Comparison of ENCODE assay signal across 23 cellular contexts in genomic region chr4:2396781-2397368, GRCh38. TPM values are rescaled to one million over a fixed set of nuclear protein-coding genes. Genes with fewer than 3 reads are reported as not detected.
DNase-seq lines count a peak whose midpoint lies in the region; ATAC-seq and TF ChIP-seq lines count a peak whose summit lies in the region.
"Had no signal": no experiment of that assay in that cellular context is flagged by ENCODE, and none has a peak within 500 bp of the region (broad histone marks: within the 10 kb centered on the region; RNA-seq: fewer than 3 reads in every experiment).

No MANE protein-coding gene starts in this region.

- H3K27me3 Mint-ChIP-seq in activated CD4-positive, alpha-beta T cell treated with anti-CD3 and anti-CD28 coated beads, Interleukin-2, amount 10 ng/mL, durations not matched to agents 7 days and 5 days: peaks cover 20% of the 10 kb centered on the region

- no peak overlapping the region for H3K4me3 Mint-ChIP-seq in activated CD4-positive, alpha-beta T cell treated with anti-CD3 and anti-CD28 coated beads, Interleukin-2, amount 10 ng/mL, durations not matched to agents 7 days and 5 days
- H3K4me3 Mint-ChIP-seq: CD4-positive, alpha-beta T cell had no signal

- H3K27me3 ChIP-seq in H7 (ENCODE audit: control insufficient read depth, insufficient read depth, low read length): no peaks in the 10 kb centered on the region
- H3K27me3 ChIP-seq in Peyer's patch: no peaks in the 10 kb centered on the region
- H3K27me3 ChIP-seq in transverse colon: no peaks in the 10 kb centered on the region
- H3K27me3 ChIP-seq in upper lobe of left lung: no peaks in the 10 kb centered on the region

- WGBS in transverse colon (ENCODE audit: low coverage in 1 of 2), 2 donors: 43 to 62% methylated on average over 4 to 20 of the region's 21 CpGs
- 69 to 80% methylated on average over 14 to 19 of the region's 21 CpGs for WGBS in upper lobe of left lung, 2 donors

- POLR2A ChIA-PET in activated CD4-positive, alpha-beta T cell treated with anti-CD3 and anti-CD28 coated beads, Interleukin-2, amount 10 ng/mL, durations not matched to agents 7 days and 5 days (lab: Charles Lee): no interaction called here

- H3K4me1 ChIP-seq in Peyer's patch: peaks cover 4 to 23% (median 10%) of the 10 kb centered on the region in 4 donors
- peaks cover 7 to 31% (median 11%) of the 10 kb centered on the region in 4 donors for H3K4me1 ChIP-seq in transverse colon
- H3K4me1 ChIP-seq in upper lobe of left lung: peaks cover 6 to 20% (median 12%) of the 10 kb centered on the region in 4 donors
- H3K4me1 ChIP-seq: Caco-2 had no signal

- H3K36me3 ChIP-seq in H7 (replicated peaks; ENCODE audit: control insufficient read depth, insufficient read depth, low read length) (no peaks in the 10 kb centered on the region), Peyer's patch (no peaks in the 10 kb centered on the region), transverse colon (no peaks in the 10 kb centered on the region), upper lobe of left lung (no peaks in the 10 kb centered on the region)
- H3K36me3 ChIP-seq: BLaER1 had no signal

- TF ChIP-seq EP300 in transverse colon (IDR thresholded peaks at IDR 0.05; ENCODE audit: low read depth) (no peak), upper lobe of left lung (IDR thresholded peaks at IDR 0.05) (no peak)

- TF ChIP-seq POLR2A in Peyer's patch (IDR thresholded peaks at IDR 0.05): no peak
- no peak for TF ChIP-seq POLR2A in transverse colon (IDR thresholded peaks at IDR 0.05)
- no peak for TF ChIP-seq POLR2A in upper lobe of left lung (IDR thresholded peaks at IDR 0.05)

- no peak overlapping the region for H3K4me3 ChIP-seq in H7 (ENCODE audit: insufficient read depth, low read depth, low read length)
- no peak overlapping the region for H3K4me3 ChIP-seq in Peyer's patch
- no peak overlapping the region for H3K4me3 ChIP-seq in choroid plexus epithelial cell (ENCODE audit: low read depth, low read length)
- H3K4me3 ChIP-seq in transverse colon: no peak overlapping the region
- H3K4me3 ChIP-seq in upper lobe of left lung: no peak overlapping the region
- H3K4me3 ChIP-seq: BLaER1 had no signal

- TF ChIP-seq CTCF in Peyer's patch (IDR thresholded peaks at IDR 0.05) (peak in 3 of 6 experiments; percentile 43 to 53 (median 46)), choroid plexus epithelial cell (conservative IDR thresholded peaks at IDR 0.05; ENCODE audit: low read depth, low read length) (peak; percentile 30), transverse colon (IDR thresholded peaks at IDR 0.05) (peak; percentile 13 to 40 (median 20)), upper lobe of left lung (IDR thresholded peaks at IDR 0.05) (no peak)

- no peaks in the 10 kb centered on the region for H3K9me3 ChIP-seq in Peyer's patch
- H3K9me3 ChIP-seq in transverse colon: no peaks in the 10 kb centered on the region
- H3K9me3 ChIP-seq in upper lobe of left lung: no peaks in the 10 kb centered on the region
- H3K9me3 ChIP-seq: Caco-2, SK-N-SH had no signal

- ATAC-seq in upper lobe of left lung (ENCODE audit: low FRiP score in 2 of 2) (no peak), HG03457 (IDR thresholded peaks at IDR 0.05; ENCODE audit: unreplicated experiment) (no peak)
- ATAC-seq: HCT116 had no signal

- peaks cover 27% of the 10 kb centered on the region for H3K4me1 Mint-ChIP-seq in activated CD4-positive, alpha-beta T cell treated with anti-CD3 and anti-CD28 coated beads, Interleukin-2, amount 10 ng/mL, durations not matched to agents 7 days and 5 days

- no peaks in the 10 kb centered on the region for H3K9me3 Mint-ChIP-seq in activated CD4-positive, alpha-beta T cell treated with anti-CD3 and anti-CD28 coated beads, Interleukin-2, amount 10 ng/mL, durations not matched to agents 7 days and 5 days
- H3K9me3 Mint-ChIP-seq: CD4-positive, alpha-beta T cell had no signal

- intact Hi-C loops in transverse colon (cut with DNase I; ENCODE audit: low total_unique reads): no loop called here

- H3K27ac Mint-ChIP-seq in activated CD4-positive, alpha-beta T cell treated with anti-CD3 and anti-CD28 coated beads, Interleukin-2, amount 10 ng/mL, durations not matched to agents 7 days and 5 days: no peak overlapping the region
- H3K27ac Mint-ChIP-seq: CD4-positive, alpha-beta T cell had no signal

- H3K27ac ChIP-seq in Peyer's patch (no peak overlapping the region), transverse colon (no peak overlapping the region), upper lobe of left lung (no peak overlapping the region)
- H3K27ac ChIP-seq: BLaER1 had no signal

- CTCF ChIA-PET in activated CD4-positive, alpha-beta T cell treated with anti-CD3 and anti-CD28 coated beads, Interleukin-2, amount 10 ng/mL, durations not matched to agents 7 days and 5 days (lab: Charles Lee): no interaction called here

- DNase-seq in H7 (peak; percentile 61), Peyer's patch (peak in 2 of 3 donors; percentile 64 to 67), choroid plexus epithelial cell (ENCODE audit: low read depth) (no peak), transverse colon (peak; percentile 46), upper lobe of left lung (no peak), D341Med (ENCODE audit: low spot score) (no peak)
- DNase-seq in activated CD4-positive, alpha-beta T cell treated with anti-CD3 and anti-CD28 coated beads, Interleukin-2, amount 10 ng/mL, durations not matched to agents 7 days and 5 days: no peak
- DNase-seq: Caco-2; CD4-positive, alpha-beta T cell; DMS153; GDM1; KBM-7; NCI-H1092 treated with DMSO at 0.1 percent for 48 hours; NCI-H146; NCI-H2029; NCI-H226; NCI-H510A treated with DMSO at 0.1 percent for 48 hours; NCI-H748 treated with DMSO at 0.1 percent for 48 hours; SIG-M5; SK-N-SH had no signal

- in situ Hi-C loops in transverse colon (cut with MboI; ENCODE audit: low pct_ligation_motif_present in 1 of 4, low pct_unique_long_range_greater_than_20kb in 1 of 4, low sequenced_read_pairs in 3 of 4): no loop called here

- H3K36me3 Mint-ChIP-seq in activated CD4-positive, alpha-beta T cell treated with anti-CD3 and anti-CD28 coated beads, Interleukin-2, amount 10 ng/mL, durations not matched to agents 7 days and 5 days (ENCODE audit: low read depth): no peaks in the 10 kb centered on the region

RNA-seq across cellular contexts. Expression of gene ZFYVE28, which starts 21.6 kb away (rescaled TPM):
- total RNA-seq in H7 (2014; rRNA removed; shearing (Covaris generic)): 2.1 and 5.7 TPM in 2 replicates
- total RNA-seq in Peyer's patch (100 to 1,000 TPM in 1 of 4 donors, 10 to 100 TPM in 3; 20.6 to 153 (median 63.2) TPM), transverse colon (100 to 1,000 TPM in 1 of 4 donors, 10 to 100 TPM in 3; 44.8 to 110 (median 69.6) TPM), upper lobe of left lung (10 to 100 TPM; 10.8 to 51.3 (median 15.2) TPM)
- 10 to 100 TPM; 14.8 to 17.2 TPM for total RNA-seq in activated CD4-positive, alpha-beta T cell treated with anti-CD3 and anti-CD28 coated beads, Interleukin-2, amount 10 ng/mL, durations not matched to agents 7 days and 5 days

RNA-seq across cellular contexts. Expression of gene CFAP99, which starts 21.9 kb away (rescaled TPM):
- not detected in 2 replicates for total RNA-seq in H7 (2014; rRNA removed; shearing (Covaris generic))
- total RNA-seq in Peyer's patch: 1 to 10 TPM in 1 of 4 donors, under 1 TPM in 1, not detected in 2; 0.80 to 1.2 TPM
- total RNA-seq in transverse colon: under 1 TPM in 3 of 4 donors, not detected in 1; 0.32 to 0.82 (median 0.60) TPM
- total RNA-seq in upper lobe of left lung: 10 to 100 TPM in 3 of 6 donors, 1 to 10 TPM in 2, under 1 TPM in 1; 0.57 to 24.7 (median 9.3) TPM
- not detected for total RNA-seq in activated CD4-positive, alpha-beta T cell treated with anti-CD3 and anti-CD28 coated beads, Interleukin-2, amount 10 ng/mL, durations not matched to agents 7 days and 5 days
- total RNA-seq: Caco-2 had no signal

Comparison
In these comparisons a context has a peak if more than half of its experiments do, and no peak if none do; other contexts are left out.
1. DNase-seq: peak in H7 (single experiment), Peyer's patch (2 of 3) and transverse colon (single experiment); none in choroid plexus epithelial cell (single experiment), upper lobe of left lung (0 of 2), D341Med (single experiment) and activated CD4-positive, alpha-beta T cell treated with anti-CD3 and anti-CD28 coated beads, Interleukin-2, amount 10 ng/mL, durations not matched to agents 7 days and 5 days (single experiment).
2. CTCF ChIP-seq: peak in choroid plexus epithelial cell (single experiment) and transverse colon (5 of 5); none in upper lobe of left lung (0 of 6).